ENCODE assay signal across 34 cellular contexts in genomic region chr2:66059332-66059731, GRCh38.
"Had no signal": no experiment of that assay in that cellular context is flagged by ENCODE, and none has a peak within 500 bp of the region (broad histone marks: within the 10 kb centered on the region; RNA-seq: fewer than 3 reads in every experiment).

No MANE protein-coding gene starts in this region.

- H3K27ac ChIP-seq: adrenal gland, body of pancreas, brain microvascular endothelial cell, breast epithelium, VCaP had no signal

- H3K27me3 ChIP-seq: body of pancreas, brain microvascular endothelial cell, breast epithelium had no signal

- H3K36me3 ChIP-seq: adrenal gland, brain microvascular endothelial cell, breast epithelium had no signal

- DNase-seq: activated B cell treated with CpG ODN at 0.5 μM for 24 hours; activated CD4-positive, alpha-beta memory T cell treated with anti-CD3 and anti-CD28 coated beads for 36 hours; activated CD4-positive, alpha-beta T cell treated with anti-CD3 and anti-CD28 coated beads for 4 hours; activated CD4-positive, alpha-beta T cell treated with anti-CD3 and anti-CD28 coated beads, Interleukin-2, amount 10 ng/mL, durations not matched to agents 24 days and 14 days; activated CD4-positive, alpha-beta T cell treated with anti-CD3 and anti-CD28 coated beads, Interleukin-2, amount 50 U/mL, for 1 hour; activated CD4-positive, alpha-beta T cell treated with anti-CD3 and anti-CD28 coated beads, Interleukin-2, amount 50 U/mL, for 4 hours; activated CD4-positive, CD25-positive, alpha-beta regulatory T cell treated with anti-CD3 and anti-CD28 coated beads, Interleukin-2, amount 50 U/mL, for 72 hours; activated CD8-positive, alpha-beta memory T cell treated with anti-CD3 and anti-CD28 coated beads, Interleukin-2, amount 50 U/mL, for 4 hours; activated CD8-positive, alpha-beta T cell treated with anti-CD3 and anti-CD28 coated beads for 36 hours; activated effector memory CD4-positive, alpha-beta T cell treated with anti-CD3 and anti-CD28 coated beads, Interleukin-2, amount 50 U/mL, for 16 hours; activated gamma-delta T cell treated with Interleukin-2 at 50 U/mL for 16 hours; activated naive CD4-positive, alpha-beta T cell; activated naive CD4-positive, alpha-beta T cell treated with anti-CD3 and anti-CD28 coated beads for 36 hours; activated naive CD4-positive, alpha-beta T cell treated with anti-CD3 and anti-CD28 coated beads, Interleukin-2, amount 50 U/mL, for 16 hours; activated naive CD8-positive, alpha-beta T cell treated with anti-CD3 and anti-CD28 coated beads for 36 hours; activated T-cell treated with anti-CD3 and anti-CD28 coated beads for 4 hours; activated T-cell treated with anti-CD3 and anti-CD28 coated beads, Interleukin-2, amount 50 U/mL, for 1 hour; activated T-cell treated with anti-CD3 and anti-CD28 coated beads, Interleukin-2, amount 50 U/mL, for 4 hours; activated T-cell treated with anti-CD3 and anti-CD28 coated beads, Interleukin-2, amount 50 U/mL, for 72 hours; adrenal gland; amniotic stem cell; aorta; body of pancreas; brain microvascular endothelial cell; central memory CD4-positive, alpha-beta T cell; T-helper 1 cell; T-helper 2 cell; T-helper 9 cell had no signal

- ATAC-seq: activated CD8-positive, alpha-beta T cell treated with anti-CD3 and anti-CD28 coated beads for 36 hours; activated naive CD4-positive, alpha-beta T cell treated with anti-CD3 and anti-CD28 coated beads, Interleukin-2, amount 50 U/mL, for 72 hours; activated T-cell treated with anti-CD3 and anti-CD28 coated beads, Interleukin-2, amount 50 U/mL, for 4 hours; activated T-cell treated with anti-CD3 and anti-CD28 coated beads, Interleukin-2, amount 50 U/mL, for 72 hours; activated T-helper 17 cell treated with anti-CD3 and anti-CD28 coated beads, Interleukin-2, amount 50 U/mL, for 72 hours; body of pancreas had no signal

- H3K4me1 ChIP-seq: adrenal gland, body of pancreas, breast epithelium had no signal

- FAIRE-seq: astrocyte, TTC549 had no signal

- H3K4me3 ChIP-seq: adrenal gland, body of pancreas, breast epithelium had no signal

- H3K9me3 ChIP-seq: adrenal gland, body of pancreas, breast epithelium had no signal
